8 cellular contexts compared by ENCODE assay signal in genomic region chr5:181222630-181223040, GRCh38. TPM values are rescaled to one million over a fixed set of nuclear protein-coding genes. Genes with fewer than 3 reads are reported as not detected.
DNase-seq lines count a peak whose midpoint lies in the region; ATAC-seq and TF ChIP-seq lines count a peak whose summit lies in the region.

No MANE protein-coding gene starts in this region.

- H3K36me3 Mint-ChIP-seq in natural killer cell treated with Interleukin-12 subunit alpha and Interleukin-12 subunit beta and Interleukin-15 and Interleukin-18, amount 100 ng/mL, for 72 hours, result no peaks in the 10 kb centered on the region

- peaks cover 16% of the 10 kb centered on the region for H3K4me1 ChIP-seq in Loucy (ENCODE audit: insufficient read depth, low read length, poor library complexity, severe bottlenecking)
- peaks cover 4% of the 10 kb centered on the region for H3K4me1 ChIP-seq in ectodermal cell (ENCODE audit: control insufficient read depth, insufficient read depth, low read length)

- DNase-seq in ELR (ENCODE audit: low read depth), result peak; percentile 71
- no peak for DNase-seq in natural killer cell treated with Interleukin-12 subunit alpha and Interleukin-12 subunit beta and Interleukin-15 and Interleukin-18, amount 100 ng/mL, for 72 hours (ENCODE audit: low spot score)
- no peak for DNase-seq in omental fat pad (ENCODE audit: low spot score)
- DNase-seq in kidney glomerular epithelial cell (lab: John Stamatoyannopoulos, UW), result no peak
- no peak for DNase-seq in NCI-H1436 treated with DMSO at 0.1 percent for 48 hours (lab: John Stamatoyannopoulos, UW)
- no peak for DNase-seq in stimulated activated CD4-positive, alpha-beta T cell treated with anti-CD3 and anti-CD28 coated beads, Interleukin-12 subunit alpha, Interleukin-12 subunit beta, amount 100 ng/mL, for 4 hours

- H3K4me2 ChIP-seq in Loucy (ENCODE audit: low read depth, low read length, poor library complexity, severe bottlenecking), result peak overlapping the region; percentile 75

- TF ChIP-seq CTCF in Loucy (conservative IDR thresholded peaks at IDR 0.05; ENCODE audit: low read length) (no peak), omental fat pad (IDR thresholded peaks at IDR 0.05) (peak in 1 of 3 donors; percentile 1)

- peaks cover 57% of the 10 kb centered on the region in 2 donors for H3K4me1 Mint-ChIP-seq in natural killer cell treated with Interleukin-12 subunit alpha and Interleukin-12 subunit beta and Interleukin-15 and Interleukin-18, amount 100 ng/mL, for 72 hours (ENCODE audit: low read depth in 2 of 2)

- no peaks in the 10 kb centered on the region for H4K20me1 ChIP-seq in Loucy (ENCODE audit: insufficient read depth, low read length, poor library complexity, severe bottlenecking)

- no peaks in the 10 kb centered on the region for H3K36me3 ChIP-seq in Loucy (ENCODE audit: insufficient read depth, low read length)
- peaks cover 3% of the 10 kb centered on the region for H3K36me3 ChIP-seq in ectodermal cell (ENCODE audit: control insufficient read depth, insufficient read depth, low read length)

- H3K4me3 Mint-ChIP-seq in natural killer cell treated with Interleukin-12 subunit alpha and Interleukin-12 subunit beta and Interleukin-15 and Interleukin-18, amount 100 ng/mL, for 72 hours, result peak overlapping the region; percentile 92

- H3K27me3 Mint-ChIP-seq in natural killer cell treated with Interleukin-12 subunit alpha and Interleukin-12 subunit beta and Interleukin-15 and Interleukin-18, amount 100 ng/mL, for 72 hours, result no peaks in the 10 kb centered on the region

- peak overlapping the region; percentile 98 for H3K9ac ChIP-seq in Loucy (ENCODE audit: low read depth, low read length, poor library complexity, severe bottlenecking)

- peaks cover 5% of the 10 kb centered on the region; the same call in 1 of the 2 replicates for H3F3A ChIP-seq in Loucy (ENCODE audit: low read depth)

- H3K9me3 Mint-ChIP-seq in natural killer cell treated with Interleukin-12 subunit alpha and Interleukin-12 subunit beta and Interleukin-15 and Interleukin-18, amount 100 ng/mL, for 72 hours, result no peaks in the 10 kb centered on the region

- 0 to 1% methylated on average over 15 to 17 of the region's 18 CpGs for WGBS in ectodermal cell, 2 experiments

- H3K27me3 ChIP-seq in Loucy (ENCODE audit: insufficient read depth, low read length, poor library complexity, severe bottlenecking) (no peaks in the 10 kb centered on the region), ectodermal cell (ENCODE audit: control insufficient read depth, insufficient read depth, low read length, poor library complexity, severe bottlenecking) (peaks cover 5% of the 10 kb centered on the region)

- H3K9me3 ChIP-seq in Loucy (ENCODE audit: insufficient read depth, low read depth, low read length) (no peaks in the 10 kb centered on the region), ectodermal cell (ENCODE audit: control insufficient read depth, low read length) (no peaks in the 10 kb centered on the region)

- ATAC-seq in natural killer cell treated with Interleukin-12 subunit alpha and Interleukin-12 subunit beta and Interleukin-15 and Interleukin-18, amount 100 ng/mL, for 72 hours, result no peak
- no peak for ATAC-seq in omental fat pad (ENCODE audit: low FRiP score)

- H3K4me3 ChIP-seq in Loucy (ENCODE audit: low read length, poor library complexity, severe bottlenecking) (peak overlapping the region; percentile 96), ectodermal cell (ENCODE audit: insufficient read depth, low read depth, low read length) (peak overlapping the region; percentile 82)

- H3K9me2 ChIP-seq in Loucy (replicated peaks; ENCODE audit: low read depth, low read length), result no peaks in the 10 kb centered on the region

- H3K79me2 ChIP-seq in Loucy (ENCODE audit: insufficient read depth, low read length), result peaks cover 16% of the 10 kb centered on the region; the same call in 1 of the 2 replicates

- H3K27ac ChIP-seq in ectodermal cell (ENCODE audit: insufficient read depth, low read depth, low read length, poor library complexity, severe bottlenecking), result peak overlapping the region; percentile 66

- peak overlapping the region; percentile 99 for H3K27ac Mint-ChIP-seq in natural killer cell treated with Interleukin-12 subunit alpha and Interleukin-12 subunit beta and Interleukin-15 and Interleukin-18, amount 100 ng/mL, for 72 hours

- peak overlapping the region; percentile 58; the same call in 1 of the 2 replicates for H2AFZ ChIP-seq in Loucy (ENCODE audit: low read length)

RNA-seq across cellular contexts. Expression of gene TRIM41, which starts 0.4 kb away (rescaled TPM):
- 34.7 TPM for polyA plus RNA-seq in ectodermal cell (2013, experiment 1 of 4)
- polyA plus RNA-seq in ectodermal cell (2013, experiment 2 of 4), result 33.6 TPM
- 24.6 TPM for polyA plus RNA-seq in ectodermal cell (2013, experiment 3 of 4)
- 32.7 TPM for polyA plus RNA-seq in ectodermal cell (2013, experiment 4 of 4)
- total RNA-seq in natural killer cell treated with Interleukin-12 subunit alpha and Interleukin-12 subunit beta and Interleukin-15 and Interleukin-18, amount 100 ng/mL, for 72 hours, result 10 to 100 TPM; 29.5 to 50.6 TPM
- total RNA-seq in omental fat pad, result 10 to 100 TPM in 3 of 4 donors, 1 to 10 TPM in 1; 9.8 to 16.4 (median 12.6) TPM

RNA-seq across cellular contexts. Expression of gene TRIM7, which starts 17.6 kb away (rescaled TPM):
- not detected for polyA plus RNA-seq in ectodermal cell (2013, experiment 1 of 4)
- not detected for polyA plus RNA-seq in ectodermal cell (2013, experiment 2 of 4)
- polyA plus RNA-seq in ectodermal cell (2013, experiment 3 of 4), result not detected
- not detected for polyA plus RNA-seq in ectodermal cell (2013, experiment 4 of 4)
- 1 to 10 TPM in 1 of 2 donors, not detected in 1; 1.3 TPM for total RNA-seq in natural killer cell treated with Interleukin-12 subunit alpha and Interleukin-12 subunit beta and Interleukin-15 and Interleukin-18, amount 100 ng/mL, for 72 hours
- 1 to 10 TPM in 2 of 4 donors, under 1 TPM in 2; 0.79 to 2.9 (median 1.1) TPM for total RNA-seq in omental fat pad

RNA-seq across cellular contexts. Expression of gene RACK1, which starts 21.1 kb away (rescaled TPM):
- polyA plus RNA-seq in ectodermal cell (2013, experiment 1 of 4), result 2,522 TPM
- polyA plus RNA-seq in ectodermal cell (2013, experiment 2 of 4), result 2,564 TPM
- polyA plus RNA-seq in ectodermal cell (2013, experiment 3 of 4), result 2,558 TPM
- polyA plus RNA-seq in ectodermal cell (2013, experiment 4 of 4), result 2,793 TPM
- 1,000 to 10,000 TPM; 1,525 to 1,671 TPM for total RNA-seq in natural killer cell treated with Interleukin-12 subunit alpha and Interleukin-12 subunit beta and Interleukin-15 and Interleukin-18, amount 100 ng/mL, for 72 hours
- 1,000 to 10,000 TPM; 1,928 to 2,385 (median 2,165) TPM for total RNA-seq in omental fat pad

RNA-seq across cellular contexts. Expression of gene TRIM52, which starts 38.3 kb away (rescaled TPM):
- 7.6 TPM for polyA plus RNA-seq in ectodermal cell (2013, experiment 1 of 4)
- polyA plus RNA-seq in ectodermal cell (2013, experiment 2 of 4), result 8.3 TPM
- 8.0 TPM for polyA plus RNA-seq in ectodermal cell (2013, experiment 3 of 4)
- polyA plus RNA-seq in ectodermal cell (2013, experiment 4 of 4), result 7.6 TPM
- 10 to 100 TPM; 22.3 to 33.2 TPM for total RNA-seq in natural killer cell treated with Interleukin-12 subunit alpha and Interleukin-12 subunit beta and Interleukin-15 and Interleukin-18, amount 100 ng/mL, for 72 hours
- total RNA-seq in omental fat pad, result 10 to 100 TPM in 3 of 4 donors, 1 to 10 TPM in 1; 9.8 to 19.7 (median 14.5) TPM
